ENCODE assay signal across 8 cellular contexts in genomic region chr15:51229907-51230328, GRCh38.
DNase-seq lines count a peak whose midpoint lies in the region; ATAC-seq and TF ChIP-seq lines count a peak whose summit lies in the region.

No MANE protein-coding gene starts in this region.

- H3K4me1 ChIP-seq in body of pancreas = no peaks in the 10 kb centered on the region
- H3K4me1 ChIP-seq in mesenchymal stem cell (ENCODE audit: control insufficient read depth, insufficient read depth, low read depth, low read length) = peaks cover 3% of the 10 kb centered on the region

- H3K27me3 ChIP-seq in body of pancreas (no peaks in the 10 kb centered on the region), mesenchymal stem cell (ENCODE audit: control insufficient read depth in 1 of 2, insufficient read depth in 1 of 2, low read length in 2 of 2) (peaks cover 0 to 21% of the 10 kb centered on the region in 2 experiments)

- H2BK120ac ChIP-seq in mesenchymal stem cell (ENCODE audit: low read depth, low read length) = no peak overlapping the region

- no peak for TF ChIP-seq EP300 in Ishikawa (IDR thresholded peaks at IDR 0.05; ENCODE audit: borderline replicate concordance)

- no peaks in the 10 kb centered on the region for H3K9me3 ChIP-seq in body of pancreas
- no peaks in the 10 kb centered on the region for H3K9me3 ChIP-seq in mesenchymal stem cell (ENCODE audit: control insufficient read depth, low read length)

- H3K4me2 ChIP-seq in mesenchymal stem cell (ENCODE audit: low read length, poor library complexity, severe bottlenecking) = no peak overlapping the region

- H3K27ac ChIP-seq in body of pancreas (no peak overlapping the region), mesenchymal stem cell (ENCODE audit: low read length, poor library complexity, severe bottlenecking) (no peak overlapping the region)

- DNase-seq in COR-L47 (lab: John Stamatoyannopoulos, UW) (peak; percentile 55), body of pancreas (peak in 1 of 4 donors; percentile 33), mesenchymal stem cell (peak; percentile 52)
- no peak for DNase-seq in stimulated activated naive CD4-positive, alpha-beta T cell (lab: John Stamatoyannopoulos, UW)
- no peak for DNase-seq in activated T-helper 2 cell treated with anti-CD3 and anti-CD28 coated beads, Interferon-gamma antibody, Interleukin-2, Interleukin-4, amounts not matched to agents 10 μg/mL and 5 μg/mL and 100 μg/mL, durations not matched to agents 14 hours and 24 hours and 36 hours (ENCODE audit: low spot score)

- H3K9ac ChIP-seq in mesenchymal stem cell (ENCODE audit: low read length) = peak overlapping the region; percentile 46

- H2BK12ac ChIP-seq in mesenchymal stem cell (ENCODE audit: low read length in 2 of 2) = no peak overlapping the region

- no peak overlapping the region for H4K91ac ChIP-seq in mesenchymal stem cell (ENCODE audit: low read length)

- no peaks in the 10 kb centered on the region for H3K36me3 ChIP-seq in body of pancreas (replicated peaks in 1 of 2; ENCODE audit: insufficient read depth in 1 of 2, low read depth in 2 of 2)
- no peaks in the 10 kb centered on the region for H3K36me3 ChIP-seq in mesenchymal stem cell (ENCODE audit: control insufficient read depth in 1 of 2, insufficient read depth in 2 of 2, low read depth in 1 of 2, low read length in 2 of 2)

- no peaks in the 10 kb centered on the region for H3K79me1 ChIP-seq in mesenchymal stem cell (replicated peaks; ENCODE audit: low read length, poor library complexity, severe bottlenecking)

- no peak overlapping the region for H3K14ac ChIP-seq in mesenchymal stem cell (ENCODE audit: low read length in 2 of 2)

- H3K23ac ChIP-seq in mesenchymal stem cell (ENCODE audit: low read length in 2 of 2) = no peak overlapping the region

- no peak overlapping the region for H2AFZ ChIP-seq in mesenchymal stem cell (ENCODE audit: low read depth, low read length)

- H2AK5ac ChIP-seq in mesenchymal stem cell (ENCODE audit: low read length, severe bottlenecking) = no peak overlapping the region

- H3K27me3 Mint-ChIP-seq in activated T-helper 2 cell treated with anti-CD3 and anti-CD28 coated beads, Interferon-gamma antibody, Interleukin-2, Interleukin-4, amounts not matched to agents 10 μg/mL and 5 μg/mL and 100 μg/mL, durations not matched to agents 14 hours and 24 hours and 36 hours (ENCODE audit: low read depth) = peaks cover 3% of the 10 kb centered on the region

- no peak overlapping the region for H3K4me3 ChIP-seq in body of pancreas
- no peak overlapping the region for H3K4me3 ChIP-seq in mesenchymal stem cell (ENCODE audit: insufficient read depth in 1 of 2, low read depth in 1 of 2, low read length in 2 of 2)

- ATAC-seq in body of pancreas (no peak), HG02852 (IDR thresholded peaks at IDR 0.05; ENCODE audit: unreplicated experiment) (no peak), GM21717 (IDR thresholded peaks at IDR 0.05; ENCODE audit: unreplicated experiment) (no peak)

- H3K27ac Mint-ChIP-seq in activated T-helper 2 cell treated with anti-CD3 and anti-CD28 coated beads, Interferon-gamma antibody, Interleukin-2, Interleukin-4, amounts not matched to agents 10 μg/mL and 5 μg/mL and 100 μg/mL, durations not matched to agents 14 hours and 24 hours and 36 hours = no peak overlapping the region

- no peak for TF ChIP-seq POLR2A in body of pancreas (IDR thresholded peaks at IDR 0.05)

- H2BK15ac ChIP-seq in mesenchymal stem cell (ENCODE audit: low read depth, poor library complexity, severe bottlenecking) = no peak overlapping the region

- H3K4me1 Mint-ChIP-seq in activated T-helper 2 cell treated with anti-CD3 and anti-CD28 coated beads, Interferon-gamma antibody, Interleukin-2, Interleukin-4, amounts not matched to agents 10 μg/mL and 5 μg/mL and 100 μg/mL, durations not matched to agents 14 hours and 24 hours and 36 hours (ENCODE audit: low read depth) = peaks cover 39% of the 10 kb centered on the region

- H3K9me3 Mint-ChIP-seq in activated T-helper 2 cell treated with anti-CD3 and anti-CD28 coated beads, Interferon-gamma antibody, Interleukin-2, Interleukin-4, amounts not matched to agents 10 μg/mL and 5 μg/mL and 100 μg/mL, durations not matched to agents 14 hours and 24 hours and 36 hours = no peaks in the 10 kb centered on the region

- H2BK5ac ChIP-seq in mesenchymal stem cell (ENCODE audit: low read depth, low read length, poor library complexity, severe bottlenecking) = no peak overlapping the region

- peak in 5 of 7 experiments; percentile 8 to 59 (median 44) for TF ChIP-seq CTCF in body of pancreas (IDR thresholded peaks at IDR 0.05)

- H3K36me3 Mint-ChIP-seq in activated T-helper 2 cell treated with anti-CD3 and anti-CD28 coated beads, Interferon-gamma antibody, Interleukin-2, Interleukin-4, amounts not matched to agents 10 μg/mL and 5 μg/mL and 100 μg/mL, durations not matched to agents 14 hours and 24 hours and 36 hours (ENCODE audit: low read depth) = no peaks in the 10 kb centered on the region

- H3K18ac ChIP-seq in mesenchymal stem cell (ENCODE audit: low read depth in 1 of 2, low read length in 2 of 2) = no peak overlapping the region

- WGBS in body of pancreas, 2 donors = 11 to 20% methylated on average over 2 of the region's 2 CpGs
- 72% methylated on average over 2 of the region's 2 CpGs for WGBS in mesenchymal stem cell

- peak; percentile 44 for TF ChIP-seq RAD21 in Ishikawa (IDR thresholded peaks at IDR 0.05; ENCODE audit: low read depth)

- intact Hi-C loops in body of pancreas (cut with DNase I) = loop anchor here (10.0 kb wide), 1 partner anchor 155 kb away; no protein-coding TSS in a partner anchor
- intact Hi-C loops in activated T-helper 2 cell treated with anti-CD3 and anti-CD28 coated beads, Interferon-gamma antibody, Interleukin-2, Interleukin-4, amounts not matched to agents 10 μg/mL and 5 μg/mL and 100 μg/mL, durations not matched to agents 14 hours and 24 hours and 36 hours (cut with micrococcal nuclease) = loop anchor here (5.0 kb wide), 1 partner anchor 42 kb away; no protein-coding TSS in a partner anchor

- no peak overlapping the region for H3K4me3 Mint-ChIP-seq in activated T-helper 2 cell treated with anti-CD3 and anti-CD28 coated beads, Interferon-gamma antibody, Interleukin-2, Interleukin-4, amounts not matched to agents 10 μg/mL and 5 μg/mL and 100 μg/mL, durations not matched to agents 14 hours and 24 hours and 36 hours (ENCODE audit: low read depth)

- no peak overlapping the region for H3K4ac ChIP-seq in mesenchymal stem cell (ENCODE audit: low read depth in 1 of 2, low read length in 2 of 2)

- no peak overlapping the region for H4K8ac ChIP-seq in mesenchymal stem cell (ENCODE audit: low read length)

TF ChIP-seq in Ishikawa, 13 proteins besides CTCF, POLR2A, EP300 and RAD21:
- TF ChIP-seq ZBTB7A (IDR thresholded peaks at IDR 0.05; ENCODE audit: low read depth) (no peak), CEBPB (IDR thresholded peaks at IDR 0.05) (no peak), TCF12 (IDR thresholded peaks at IDR 0.05; ENCODE audit: low read depth) (no peak), EGR1 (IDR thresholded peaks at IDR 0.05) (no peak), YY1 (IDR thresholded peaks at IDR 0.05; ENCODE audit: low read depth) (no peak)

Comparison
In these comparisons a context has a peak if more than half of its experiments do, and no peak if none do; other contexts are left out.
1. DNase-seq: peak in COR-L47 (single experiment) and mesenchymal stem cell (single experiment); none in stimulated activated naive CD4-positive, alpha-beta T cell (0 of 6) and activated T-helper 2 cell treated with anti-CD3 and anti-CD28 coated beads, Interferon-gamma antibody, Interleukin-2, Interleukin-4, amounts not matched to agents 10 μg/mL and 5 μg/mL and 100 μg/mL, durations not matched to agents 14 hours and 24 hours and 36 hours (single experiment).